ENCODE assay signal across 1 cellular context in genomic region chr5:59845733-59846132, GRCh38.
TF ChIP-seq lines count a peak whose summit lies in the region.

No MANE protein-coding gene starts in this region.

TF ChIP-seq in WTC11, 78 proteins besides CTCF, POLR2A, EP300 and RAD21 (continued from another document):
- TF ChIP-seq PRDM15 (CRISPR knock-in tag; IDR thresholded peaks at IDR 0.05) (no peak), ZNF532 (CRISPR knock-in tag; IDR thresholded peaks at IDR 0.05; ENCODE audit: borderline replicate concordance) (no peak)
